ENCODE assay signal across 1 cellular context in the genomic region with DNA sequence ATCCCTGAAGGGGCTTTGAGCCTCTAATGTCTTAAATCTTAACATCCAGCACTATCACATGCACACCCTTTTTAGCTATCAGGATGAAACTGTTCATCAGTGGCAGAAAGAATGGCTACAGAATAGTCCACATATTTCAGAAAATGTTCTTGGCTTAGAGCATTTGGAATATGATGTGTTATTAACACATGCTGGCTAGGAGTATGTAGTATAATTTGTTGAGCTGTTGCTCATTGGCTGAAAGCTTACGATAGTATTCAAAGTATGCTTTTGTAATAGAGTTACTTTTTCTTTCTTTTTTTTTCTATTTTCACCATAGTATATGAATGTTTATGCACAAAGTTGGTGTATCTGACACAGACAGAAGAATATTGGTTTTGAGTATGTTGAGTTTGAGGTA.
TF ChIP-seq lines count a peak whose summit lies in the region.

No MANE protein-coding gene starts in this region.

TF ChIP-seq in WTC11, 78 proteins besides CTCF, POLR2A, EP300 and RAD21 (continued from another document):
- TF ChIP-seq, protein P1, sequence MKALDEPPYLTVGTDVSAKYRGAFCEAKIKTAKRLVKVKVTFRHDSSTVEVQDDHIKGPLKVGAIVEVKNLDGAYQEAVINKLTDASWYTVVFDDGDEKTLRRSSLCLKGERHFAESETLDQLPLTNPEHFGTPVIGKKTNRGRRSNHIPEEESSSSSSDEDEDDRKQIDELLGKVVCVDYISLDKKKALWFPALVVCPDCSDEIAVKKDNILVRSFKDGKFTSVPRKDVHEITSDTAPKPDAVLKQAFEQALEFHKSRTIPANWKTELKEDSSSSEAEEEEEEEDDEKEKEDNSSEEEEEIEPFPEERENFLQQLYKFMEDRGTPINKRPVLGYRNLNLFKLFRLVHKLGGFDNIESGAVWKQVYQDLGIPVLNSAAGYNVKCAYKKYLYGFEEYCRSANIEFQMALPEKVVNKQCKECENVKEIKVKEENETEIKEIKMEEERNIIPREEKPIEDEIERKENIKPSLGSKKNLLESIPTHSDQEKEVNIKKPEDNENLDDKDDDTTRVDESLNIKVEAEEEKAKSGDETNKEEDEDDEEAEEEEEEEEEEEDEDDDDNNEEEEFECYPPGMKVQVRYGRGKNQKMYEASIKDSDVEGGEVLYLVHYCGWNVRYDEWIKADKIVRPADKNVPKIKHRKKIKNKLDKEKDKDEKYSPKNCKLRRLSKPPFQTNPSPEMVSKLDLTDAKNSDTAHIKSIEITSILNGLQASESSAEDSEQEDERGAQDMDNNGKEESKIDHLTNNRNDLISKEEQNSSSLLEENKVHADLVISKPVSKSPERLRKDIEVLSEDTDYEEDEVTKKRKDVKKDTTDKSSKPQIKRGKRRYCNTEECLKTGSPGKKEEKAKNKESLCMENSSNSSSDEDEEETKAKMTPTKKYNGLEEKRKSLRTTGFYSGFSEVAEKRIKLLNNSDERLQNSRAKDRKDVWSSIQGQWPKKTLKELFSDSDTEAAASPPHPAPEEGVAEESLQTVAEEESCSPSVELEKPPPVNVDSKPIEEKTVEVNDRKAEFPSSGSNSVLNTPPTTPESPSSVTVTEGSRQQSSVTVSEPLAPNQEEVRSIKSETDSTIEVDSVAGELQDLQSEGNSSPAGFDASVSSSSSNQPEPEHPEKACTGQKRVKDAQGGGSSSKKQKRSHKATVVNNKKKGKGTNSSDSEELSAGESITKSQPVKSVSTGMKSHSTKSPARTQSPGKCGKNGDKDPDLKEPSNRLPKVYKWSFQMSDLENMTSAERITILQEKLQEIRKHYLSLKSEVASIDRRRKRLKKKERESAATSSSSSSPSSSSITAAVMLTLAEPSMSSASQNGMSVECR (CRISPR knock-in tag; IDR thresholded peaks at IDR 0.05; ENCODE audit: borderline replicate concordance): no peak
- TF ChIP-seq, protein P2, sequence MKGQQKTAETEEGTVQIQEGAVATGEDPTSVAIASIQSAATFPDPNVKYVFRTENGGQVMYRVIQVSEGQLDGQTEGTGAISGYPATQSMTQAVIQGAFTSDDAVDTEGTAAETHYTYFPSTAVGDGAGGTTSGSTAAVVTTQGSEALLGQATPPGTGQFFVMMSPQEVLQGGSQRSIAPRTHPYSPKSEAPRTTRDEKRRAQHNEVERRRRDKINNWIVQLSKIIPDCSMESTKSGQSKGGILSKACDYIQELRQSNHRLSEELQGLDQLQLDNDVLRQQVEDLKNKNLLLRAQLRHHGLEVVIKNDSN (CRISPR knock-in tag; IDR thresholded peaks at IDR 0.05): no peak
